11 cellular contexts compared by ENCODE assay signal in genomic region chr1:223102797-223103533, GRCh38. TPM values are rescaled to one million over a fixed set of nuclear protein-coding genes. Genes with fewer than 3 reads are reported as not detected.
DNase-seq lines count a peak whose midpoint lies in the region; ATAC-seq and TF ChIP-seq lines count a peak whose summit lies in the region.
"Had no signal": no experiment of that assay in that cellular context is flagged by ENCODE, and none has a peak within 500 bp of the region (broad histone marks: within the 10 kb centered on the region; RNA-seq: fewer than 3 reads in every experiment).

No MANE protein-coding gene starts in this region.

- H3K4me1 ChIP-seq in PC-3 (ENCODE audit: insufficient read depth, low read length) (no peaks in the 10 kb centered on the region), thyroid gland (peaks cover 0 to 9% of the 10 kb centered on the region in 2 donors), MM.1S (ENCODE audit: low read length) (no peaks in the 10 kb centered on the region)

- H3K9ac ChIP-seq in PC-3 (ENCODE audit: low read length) (no peak overlapping the region), MM.1S (ENCODE audit: low read length) (no peak overlapping the region)

- POLR2A ChIA-PET in PC-3 (lab: Charles Lee; ENCODE audit: unreplicated experiment): no interaction called here

- CTCF ChIA-PET in PC-3 (lab: Charles Lee): no interaction called here

- H3K79me2 ChIP-seq in PC-3 (ENCODE audit: low read length) (no peaks in the 10 kb centered on the region), MM.1S (ENCODE audit: low read length) (no peaks in the 10 kb centered on the region)

- H2AFZ ChIP-seq in PC-3 (ENCODE audit: low read length) (no peak overlapping the region), MM.1S (ENCODE audit: low read length) (no peak overlapping the region)
- H2AFZ ChIP-seq: PC-9 had no signal

- no peak overlapping the region for H3K27ac ChIP-seq in PC-3 (ENCODE audit: low read length)
- peak overlapping the region in 1 of 3 donors; percentile 39 for H3K27ac ChIP-seq in thyroid gland
- no peak overlapping the region for H3K27ac ChIP-seq in MM.1S (ENCODE audit: low read length)
- H3K27ac ChIP-seq: PC-9 had no signal

- intact Hi-C loops in PC-3 (cut with micrococcal nuclease): no loop called here
- intact Hi-C loops in left ventricle myocardium superior (cut with micrococcal nuclease): no loop called here
- intact Hi-C loops in thyroid gland (cut with DNase I): no loop called here

- DNase-seq in NCI-H2227 (lab: John Stamatoyannopoulos, UW; ENCODE audit: unreplicated experiment): peak; percentile 49
- no peak for DNase-seq in NCI-H2227 treated with DMSO at 0.1 percent for 48 hours (lab: John Stamatoyannopoulos, UW)
- peak; percentile 14 for DNase-seq in PC-3
- DNase-seq in left ventricle myocardium superior: peak; percentile 44
- peak; percentile 30 to 43 for DNase-seq in thyroid gland
- no peak for DNase-seq in MM.1S
- no peak for DNase-seq in UCSD-AML1 (lab: John Stamatoyannopoulos, UW; ENCODE audit: unreplicated experiment)
- DNase-seq: activated CD8-positive, alpha-beta memory T cell treated with anti-CD3 and anti-CD28 coated beads, Interleukin-2, amount 50 U/mL, for 4 hours; posterior cingulate gyrus had no signal

- H3K9me3 ChIP-seq in PC-3 (ENCODE audit: low read length): no peaks in the 10 kb centered on the region
- no peaks in the 10 kb centered on the region for H3K9me3 ChIP-seq in thyroid gland
- no peaks in the 10 kb centered on the region for H3K9me3 ChIP-seq in MM.1S (replicated peaks; ENCODE audit: insufficient read depth, low read length)

- no peak for TF ChIP-seq POLR2A in thyroid gland (IDR thresholded peaks at IDR 0.05)

- no peak overlapping the region for H3K4me3 ChIP-seq in PC-3 (ENCODE audit: low read length)
- H3K4me3 ChIP-seq in thyroid gland (replicated peaks in 1 of 3): no peak overlapping the region
- H3K4me3 ChIP-seq in MM.1S (ENCODE audit: low read length): no peak overlapping the region
- H3K4me3 ChIP-seq: PC-9 had no signal

- H3K27me3 ChIP-seq in PC-3 (ENCODE audit: low read length) (no peaks in the 10 kb centered on the region), thyroid gland (no peaks in the 10 kb centered on the region), MM.1S (replicated peaks; ENCODE audit: insufficient read depth, low read length) (no peaks in the 10 kb centered on the region)

- H4K20me1 ChIP-seq in PC-3 (ENCODE audit: low read length) (no peaks in the 10 kb centered on the region), MM.1S (ENCODE audit: insufficient read depth, low read length) (no peaks in the 10 kb centered on the region)

- H3K9me2 ChIP-seq in PC-3 (replicated peaks; ENCODE audit: low read length): no peaks in the 10 kb centered on the region
- H3K9me2 ChIP-seq in MM.1S (replicated peaks; ENCODE audit: insufficient read depth, low read length): no peaks in the 10 kb centered on the region

- WGBS in thyroid gland, 2 donors: 55 to 72% methylated on average over 9 to 10 of the region's 10 CpGs

- H3K4me2 ChIP-seq in PC-3 (ENCODE audit: low read length): no peak overlapping the region
- no peak overlapping the region for H3K4me2 ChIP-seq in MM.1S (ENCODE audit: low read depth, low read length)
- H3K4me2 ChIP-seq: PC-9 had no signal

- ATAC-seq in PC-3 (no peak), left ventricle myocardium superior (peak; percentile 89), GM18907 (IDR thresholded peaks at IDR 0.05; ENCODE audit: unreplicated experiment) (no peak)

- no TSS peak for BruUV-seq in PC-3 (replicated peaks; lab: Mats Ljungman, UMichigan)

- H3F3A ChIP-seq in PC-3 (ENCODE audit: low read length, unreplicated experiment) (no peaks in the 10 kb centered on the region), MM.1S (ENCODE audit: insufficient read depth, low read length) (no peaks in the 10 kb centered on the region)

- H3K36me3 ChIP-seq in PC-3 (ENCODE audit: low read depth, low read length) (no peaks in the 10 kb centered on the region), thyroid gland (no peaks in the 10 kb centered on the region), MM.1S (replicated peaks; ENCODE audit: insufficient read depth, low read length) (no peaks in the 10 kb centered on the region)

- TF ChIP-seq CTCF in PC-3 (conservative IDR thresholded peaks at IDR 0.05; ENCODE audit: low read depth, low read length) (no peak), thyroid gland (IDR thresholded peaks at IDR 0.05) (no peak), MM.1S (IDR thresholded peaks at IDR 0.05; ENCODE audit: low read length) (no peak)

RNA-seq across cellular contexts. Expression of gene TLR5, which starts 40.1 kb away (rescaled TPM):
- 0.46 and 1.2 TPM in 2 replicates for total RNA-seq in PC-3 (2014; rRNA removed)
- 2.5 TPM for total RNA-seq in left ventricle myocardium superior
- total RNA-seq in thyroid gland: 10 to 100 TPM in 1 of 4 donors, 1 to 10 TPM in 3; 3.3 to 11.6 (median 6.7) TPM

Comparison
In these comparisons a context has a peak if more than half of its experiments do, and no peak if none do; other contexts are left out.
1. DNase-seq: peak in NCI-H2227 (single experiment), PC-3 (single experiment), left ventricle myocardium superior (single experiment) and thyroid gland (2 of 2); none in NCI-H2227 treated with DMSO at 0.1 percent for 48 hours (single experiment), MM.1S (single experiment) and UCSD-AML1 (single experiment).